18 cellular contexts compared by ENCODE assay signal in genomic region chr12:7899755-7900154, GRCh38. TPM values are rescaled to one million over a fixed set of nuclear protein-coding genes. Genes with fewer than 3 reads are reported as not detected.
DNase-seq lines count a peak whose midpoint lies in the region; ATAC-seq and TF ChIP-seq lines count a peak whose summit lies in the region.
"Had no signal": no experiment of that assay in that cellular context is flagged by ENCODE, and none has a peak within 500 bp of the region (broad histone marks: within the 10 kb centered on the region; RNA-seq: fewer than 3 reads in every experiment).

No MANE protein-coding gene starts in this region.

- DNase-seq in Caco-2, result no peak
- DNase-seq in WTC11 (ENCODE audit: low spot score), result no peak
- peak; percentile 89 for DNase-seq in fibroblast of mammary gland (ENCODE audit: low read depth)
- DNase-seq in stromal cell of bone marrow (ENCODE audit: low read depth), result peak; percentile 66
- no peak for DNase-seq in progenitor cell of endocrine pancreas (ENCODE audit: low spot score, unreplicated experiment)
- DNase-seq in activated naive CD4-positive, alpha-beta T cell treated with anti-CD3 and anti-CD28 coated beads for 36 hours, result no peak
- DNase-seq: DMS 273 treated with DMSO at 0.1 percent for 48 hours; GOT3; HFFc6; NCI-H2107; NCI-H345; NCI-H69; NK-92 treated with Interleukin-12 subunit alpha and Interleukin-12 subunit beta, amount 100 ng/mL, for 24 hours; OCI-M1; SJCRH30 had no signal

- POLR2A ChIA-PET in Caco-2 (lab: Charles Lee), result interaction anchor here (0.5 to 0.7 kb wide), 3 partner anchors 24 to 65 kb away, joined by 3 to 9 read pairs (median 5); no protein-coding TSS in a partner anchor
- POLR2A ChIA-PET in WTC11 (lab: Charles Lee), result no interaction called here

- H3K36me3 ChIP-seq in Caco-2 (ENCODE audit: control insufficient read depth, insufficient read depth, low read length), result no peaks in the 10 kb centered on the region
- H3K36me3 ChIP-seq: BLaER1, SJCRH30 had no signal

- H3K36me3 Mint-ChIP-seq in Caco-2 (ENCODE audit: insufficient read depth, unreplicated experiment), result no peaks in the 10 kb centered on the region
- peaks cover 18% of the 10 kb centered on the region for H3K36me3 Mint-ChIP-seq in WTC11
- H3K36me3 Mint-ChIP-seq in progenitor cell of endocrine pancreas (ENCODE audit: insufficient read depth), result no peaks in the 10 kb centered on the region
- H3K36me3 Mint-ChIP-seq in activated naive CD4-positive, alpha-beta T cell treated with anti-CD3 and anti-CD28 coated beads for 36 hours (ENCODE audit: low read depth), result no peaks in the 10 kb centered on the region

- no peaks in the 10 kb centered on the region for H3K27me3 ChIP-seq in Caco-2 (replicated peaks; ENCODE audit: control insufficient read depth, insufficient read depth, low read length)
- H3K27me3 ChIP-seq: BLaER1, SJCRH30 had no signal

- H3K4me3 ChIP-seq in Caco-2 (ENCODE audit: low read depth, low read length) (no peak overlapping the region), fibroblast of mammary gland (ENCODE audit: control insufficient read depth, low read depth, low read length) (no peak overlapping the region)
- H3K4me3 ChIP-seq: BLaER1, K562, SJCRH30 had no signal

- no peaks in the 10 kb centered on the region for H3K9me3 ChIP-seq in Caco-2
- H3K9me3 ChIP-seq: BLaER1, SJCRH30 had no signal

- peaks cover 6% of the 10 kb centered on the region for H3K4me1 Mint-ChIP-seq in Caco-2 (ENCODE audit: low read depth, unreplicated experiment)
- H3K4me1 Mint-ChIP-seq in WTC11, result peaks cover 8% of the 10 kb centered on the region
- peaks cover 2% of the 10 kb centered on the region for H3K4me1 Mint-ChIP-seq in progenitor cell of endocrine pancreas (ENCODE audit: low read depth)
- no peaks in the 10 kb centered on the region for H3K4me1 Mint-ChIP-seq in activated naive CD4-positive, alpha-beta T cell treated with anti-CD3 and anti-CD28 coated beads for 36 hours (ENCODE audit: low read depth)

- BruUV-seq in Caco-2 (replicated peaks; lab: Mats Ljungman, UMichigan), result no TSS peak

- intact Hi-C loops in Caco-2 (cut with micrococcal nuclease; ENCODE audit: unreplicated experiment), result no loop called here
- intact Hi-C loops in activated naive CD4-positive, alpha-beta T cell treated with anti-CD3 and anti-CD28 coated beads for 36 hours (cut with micrococcal nuclease), result no loop called here

- CTCF ChIA-PET in Caco-2 (lab: Charles Lee) (no interaction called here), WTC11 (lab: Charles Lee) (no interaction called here)
- CTCF ChIA-PET in activated naive CD4-positive, alpha-beta T cell treated with anti-CD3 and anti-CD28 coated beads for 36 hours (lab: Charles Lee), result interaction anchor here (0.6 kb wide), 1 partner anchor 15 kb away, joined by 5 read pairs; no protein-coding TSS in a partner anchor

- ATAC-seq in WTC11 (no peak), GM21390 (IDR thresholded peaks at IDR 0.05; ENCODE audit: unreplicated experiment) (no peak)
- ATAC-seq: K562 had no signal

- H3K4me1 ChIP-seq in Caco-2, result peaks cover 8% of the 10 kb centered on the region; the same call in 1 of the 2 replicates

- H3K9me3 Mint-ChIP-seq in Caco-2 (ENCODE audit: unreplicated experiment), result no peaks in the 10 kb centered on the region
- H3K9me3 Mint-ChIP-seq in WTC11, result no peaks in the 10 kb centered on the region
- H3K9me3 Mint-ChIP-seq in progenitor cell of endocrine pancreas (ENCODE audit: low read depth), result no peaks in the 10 kb centered on the region
- H3K9me3 Mint-ChIP-seq in activated naive CD4-positive, alpha-beta T cell treated with anti-CD3 and anti-CD28 coated beads for 36 hours, result no peaks in the 10 kb centered on the region
- H3K9me3 Mint-ChIP-seq: HFFc6 had no signal

- H3K4me3 Mint-ChIP-seq in Caco-2 (ENCODE audit: unreplicated experiment) (no peak overlapping the region), WTC11 (no peak overlapping the region), progenitor cell of endocrine pancreas (ENCODE audit: low read depth) (no peak overlapping the region)
- no peak overlapping the region for H3K4me3 Mint-ChIP-seq in activated naive CD4-positive, alpha-beta T cell treated with anti-CD3 and anti-CD28 coated beads for 36 hours
- H3K4me3 Mint-ChIP-seq: HFFc6 had no signal

- H3K27me3 Mint-ChIP-seq in Caco-2 (ENCODE audit: insufficient read depth, unreplicated experiment), result no peaks in the 10 kb centered on the region
- no peaks in the 10 kb centered on the region for H3K27me3 Mint-ChIP-seq in WTC11 (ENCODE audit: low read depth)
- no peaks in the 10 kb centered on the region for H3K27me3 Mint-ChIP-seq in progenitor cell of endocrine pancreas
- H3K27me3 Mint-ChIP-seq in activated naive CD4-positive, alpha-beta T cell treated with anti-CD3 and anti-CD28 coated beads for 36 hours (ENCODE audit: low read depth), result no peaks in the 10 kb centered on the region

- TF ChIP-seq CTCF in Caco-2 (IDR thresholded peaks at IDR 0.05; ENCODE audit: insufficient read depth in 1 of 2, low read depth in 1 of 2, low read length in 1 of 2, severe bottlenecking in 1 of 2, unreplicated experiment in 1 of 2) (no peak), WTC11 (IDR thresholded peaks at IDR 0.05) (no peak), fibroblast of mammary gland (conservative IDR thresholded peaks at IDR 0.05; ENCODE audit: control insufficient read depth, insufficient read depth, low read depth, low read length) (no peak), progenitor cell of endocrine pancreas (IDR thresholded peaks at IDR 0.05; ENCODE audit: unreplicated experiment) (no peak)

- peak overlapping the region; percentile 64 for H3K27ac Mint-ChIP-seq in Caco-2 (ENCODE audit: unreplicated experiment)
- H3K27ac Mint-ChIP-seq in WTC11, result 0 out of 2 replicates have a peak overlapping the region, but pooled peaks have one; percentile 33
- H3K27ac Mint-ChIP-seq in progenitor cell of endocrine pancreas, result no peak overlapping the region
- no peak overlapping the region for H3K27ac Mint-ChIP-seq in activated naive CD4-positive, alpha-beta T cell treated with anti-CD3 and anti-CD28 coated beads for 36 hours
- H3K27ac Mint-ChIP-seq: HFFc6 had no signal

TF ChIP-seq in WTC11, 78 proteins besides CTCF, POLR2A, EP300 and RAD21 (continues in another document):
- TF ChIP-seq ATF1 (CRISPR knock-in tag; IDR thresholded peaks at IDR 0.05) (no peak), E2F4 (CRISPR knock-in tag; IDR thresholded peaks at IDR 0.05; ENCODE audit: borderline replicate concordance, low read depth) (no peak), NFE2L1 (CRISPR knock-in tag; IDR thresholded peaks at IDR 0.05) (no peak), MYBL2 (CRISPR knock-in tag; IDR thresholded peaks at IDR 0.05) (no peak), MLX (CRISPR knock-in tag; IDR thresholded peaks at IDR 0.05) (no peak), HMGA2 (CRISPR knock-in tag; IDR thresholded peaks at IDR 0.05) (no peak), ZBTB21 (CRISPR knock-in tag; IDR thresholded peaks at IDR 0.05; ENCODE audit: borderline replicate concordance) (no peak), NR1H2 (CRISPR knock-in tag; IDR thresholded peaks at IDR 0.05) (no peak)
- TF ChIP-seq, protein P1, sequence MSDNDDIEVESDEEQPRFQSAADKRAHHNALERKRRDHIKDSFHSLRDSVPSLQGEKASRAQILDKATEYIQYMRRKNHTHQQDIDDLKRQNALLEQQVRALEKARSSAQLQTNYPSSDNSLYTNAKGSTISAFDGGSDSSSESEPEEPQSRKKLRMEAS (CRISPR knock-in tag; IDR thresholded peaks at IDR 0.05), result no peak
- TF ChIP-seq, protein P2, sequence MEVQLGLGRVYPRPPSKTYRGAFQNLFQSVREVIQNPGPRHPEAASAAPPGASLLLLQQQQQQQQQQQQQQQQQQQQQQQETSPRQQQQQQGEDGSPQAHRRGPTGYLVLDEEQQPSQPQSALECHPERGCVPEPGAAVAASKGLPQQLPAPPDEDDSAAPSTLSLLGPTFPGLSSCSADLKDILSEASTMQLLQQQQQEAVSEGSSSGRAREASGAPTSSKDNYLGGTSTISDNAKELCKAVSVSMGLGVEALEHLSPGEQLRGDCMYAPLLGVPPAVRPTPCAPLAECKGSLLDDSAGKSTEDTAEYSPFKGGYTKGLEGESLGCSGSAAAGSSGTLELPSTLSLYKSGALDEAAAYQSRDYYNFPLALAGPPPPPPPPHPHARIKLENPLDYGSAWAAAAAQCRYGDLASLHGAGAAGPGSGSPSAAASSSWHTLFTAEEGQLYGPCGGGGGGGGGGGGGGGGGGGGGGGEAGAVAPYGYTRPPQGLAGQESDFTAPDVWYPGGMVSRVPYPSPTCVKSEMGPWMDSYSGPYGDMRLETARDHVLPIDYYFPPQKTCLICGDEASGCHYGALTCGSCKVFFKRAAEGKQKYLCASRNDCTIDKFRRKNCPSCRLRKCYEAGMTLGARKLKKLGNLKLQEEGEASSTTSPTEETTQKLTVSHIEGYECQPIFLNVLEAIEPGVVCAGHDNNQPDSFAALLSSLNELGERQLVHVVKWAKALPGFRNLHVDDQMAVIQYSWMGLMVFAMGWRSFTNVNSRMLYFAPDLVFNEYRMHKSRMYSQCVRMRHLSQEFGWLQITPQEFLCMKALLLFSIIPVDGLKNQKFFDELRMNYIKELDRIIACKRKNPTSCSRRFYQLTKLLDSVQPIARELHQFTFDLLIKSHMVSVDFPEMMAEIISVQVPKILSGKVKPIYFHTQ (CRISPR knock-in tag; IDR thresholded peaks at IDR 0.05), result no peak

RNA-seq across cellular contexts. Expression of gene SLC2A14, which starts 27.0 kb away (rescaled TPM):
- 129 and 141 TPM in 2 replicates for total RNA-seq in Caco-2 (2022)
- total RNA-seq in WTC11 (2021), result 24.4 to 28.8 TPM (median 26.7 TPM) in 3 replicates
- total RNA-seq in progenitor cell of endocrine pancreas, result 14.5 and 18.6 TPM in 2 replicates
- 1 to 10 TPM; 8.8 to 9.8 TPM for total RNA-seq in activated naive CD4-positive, alpha-beta T cell treated with anti-CD3 and anti-CD28 coated beads for 36 hours

RNA-seq across cellular contexts. Expression of gene SLC2A3, which starts 36.2 kb away (rescaled TPM):
- total RNA-seq in Caco-2 (2022), result 2,966 and 3,303 TPM in 2 replicates
- 717 to 819 TPM (median 816 TPM) in 3 replicates for total RNA-seq in WTC11 (2021)
- 21.7 and 34.8 TPM in 2 replicates for total RNA-seq in progenitor cell of endocrine pancreas
- 100 to 1,000 TPM; 392 to 394 TPM for total RNA-seq in activated naive CD4-positive, alpha-beta T cell treated with anti-CD3 and anti-CD28 coated beads for 36 hours

Comparison
In these comparisons a context has a peak if more than half of its experiments do, and no peak if none do; other contexts are left out.
1. DNase-seq: peak in fibroblast of mammary gland (single experiment) and stromal cell of bone marrow (single experiment); none in Caco-2 (0 of 2), WTC11 (single experiment), progenitor cell of endocrine pancreas (single experiment) and activated naive CD4-positive, alpha-beta T cell treated with anti-CD3 and anti-CD28 coated beads for 36 hours (single experiment).
2. H3K27ac Mint-ChIP-seq: peak in Caco-2 (single experiment) and WTC11 (single experiment); none in progenitor cell of endocrine pancreas (single experiment) and activated naive CD4-positive, alpha-beta T cell treated with anti-CD3 and anti-CD28 coated beads for 36 hours (single experiment).
3. RNA of gene SLC2A3, which starts 36.2 kb away (total RNA-seq): 2,966 to 3,303 TPM in Caco-2, 717 to 819 TPM in WTC11 and 392 to 394 TPM in activated naive CD4-positive, alpha-beta T cell treated with anti-CD3 and anti-CD28 coated beads for 36 hours; 21.7 to 34.8 TPM in progenitor cell of endocrine pancreas; every median in the first group is over 10 times any median in the second.